ENCODE assay signal across 19 cellular contexts in genomic region chr18:54737986-54738385, GRCh38.
DNase-seq lines count a peak whose midpoint lies in the region; ATAC-seq and TF ChIP-seq lines count a peak whose summit lies in the region.
"Had no signal": no experiment of that assay in that cellular context is flagged by ENCODE, and none has a peak within 500 bp of the region (broad histone marks: within the 10 kb centered on the region; RNA-seq: fewer than 3 reads in every experiment).

No MANE protein-coding gene starts in this region.

- H3K36me3 ChIP-seq in Caco-2 (ENCODE audit: control insufficient read depth, insufficient read depth, low read length) = no peaks in the 10 kb centered on the region
- H3K36me3 ChIP-seq: ascending aorta, esophagus squamous epithelium had no signal

- no peaks in the 10 kb centered on the region for H3K4me1 ChIP-seq in Caco-2
- H3K4me1 ChIP-seq: ascending aorta, parathyroid adenoma had no signal

- H3K9me3 ChIP-seq in AG04450 (ENCODE audit: control insufficient read depth, insufficient read depth, low read length) (no peaks in the 10 kb centered on the region), Caco-2 (no peaks in the 10 kb centered on the region)
- H3K9me3 ChIP-seq: ascending aorta had no signal

- H3K27ac Mint-ChIP-seq in Caco-2 (ENCODE audit: unreplicated experiment) = no peak overlapping the region
- no peak overlapping the region for H3K27ac Mint-ChIP-seq in stimulated activated naive B cell treated with anti-CD40 and anti-IgM and Interleukin-4, amounts not matched to agents 10 μg/mL and 1 μg/mL and 100 μg/mL, for 72 hours
- H3K27ac Mint-ChIP-seq: activated CD4-positive, alpha-beta memory T cell treated with anti-CD3 and anti-CD28 coated beads for 36 hours; dendritic cell treated with granulocyte-macrophage colony-stimulating factor and Interleukin-4, amounts not matched to agents 40 ng/mL and 50 ng/mL, for 4 days; stimulated activated naive CD8-positive, alpha-beta T cell treated with anti-CD3 and anti-CD28 coated beads, Interleukin-15, Interleukin-2, amounts not matched to agents 100 ng/mL and 50 ng/mL, for 24 hours had no signal

- DNase-seq in AG04450 (ENCODE audit: low read depth, low spot score) (peak; percentile 10), HPDE6-E6E7 (ENCODE audit: extremely low spot score) (peak; percentile 60), amniotic epithelial cell (ENCODE audit: low read depth) (peak; percentile 59), fibroblast of the aortic adventitia (ENCODE audit: low read depth) (peak; percentile 54), Caco-2 (no peak)
- no peak for DNase-seq in activated effector memory CD4-positive, alpha-beta T cell treated with Interleukin-2 at 50 U/mL for 16 hours
- no peak for DNase-seq in stimulated activated naive B cell treated with anti-CD40 and anti-IgM and Interleukin-4, amounts not matched to agents 10 μg/mL and 1 μg/mL and 100 μg/mL, for 72 hours
- DNase-seq: activated CD4-positive, alpha-beta memory T cell treated with anti-CD3 and anti-CD28 coated beads for 36 hours; esophagus squamous epithelium; left ventricle myocardium superior; MM.1S; NCI-H2029; NCI-H524; stimulated activated CD4-positive, alpha-beta T cell treated with anti-CD3 and anti-CD28 coated beads, Interleukin-12 subunit alpha, Interleukin-12 subunit beta, amount 100 ng/mL, for 4 hours had no signal

- TF ChIP-seq CTCF in AG04450 (IDR thresholded peaks at IDR 0.05; ENCODE audit: low read depth, low read length) (no peak), fibroblast of the aortic adventitia (IDR thresholded peaks at IDR 0.05; ENCODE audit: insufficient read depth, low read length) (no peak), Caco-2 (IDR thresholded peaks at IDR 0.05; ENCODE audit: insufficient read depth in 1 of 2, low read depth in 1 of 2, low read length in 1 of 2, severe bottlenecking in 1 of 2, unreplicated experiment in 1 of 2) (no peak)

- CTCF ChIA-PET in AG04450 (lab: Charles Lee) (no interaction called here), Caco-2 (lab: Charles Lee) (no interaction called here)

- no peak for ATAC-seq in stimulated activated naive B cell treated with anti-CD40 and anti-IgM and Interleukin-4, amounts not matched to agents 10 μg/mL and 1 μg/mL and 100 μg/mL, for 72 hours (replicated peaks)
- ATAC-seq in GM18517 (IDR thresholded peaks at IDR 0.05; ENCODE audit: unreplicated experiment) = no peak
- ATAC-seq: left ventricle myocardium superior had no signal

- H3K4me1 Mint-ChIP-seq in Caco-2 (ENCODE audit: low read depth, unreplicated experiment) = no peaks in the 10 kb centered on the region
- H3K4me1 Mint-ChIP-seq in stimulated activated naive B cell treated with anti-CD40 and anti-IgM and Interleukin-4, amounts not matched to agents 10 μg/mL and 1 μg/mL and 100 μg/mL, for 72 hours = no peaks in the 10 kb centered on the region

- H3K4me3 ChIP-seq in AG04450 (ENCODE audit: low read depth, low read length) (no peak overlapping the region), fibroblast of the aortic adventitia (ENCODE audit: low read depth, low read length) (no peak overlapping the region), Caco-2 (ENCODE audit: low read depth, low read length) (no peak overlapping the region)
- H3K4me3 ChIP-seq: ascending aorta, esophagus squamous epithelium had no signal

- H3K9me3 Mint-ChIP-seq in Caco-2 (ENCODE audit: unreplicated experiment) = no peaks in the 10 kb centered on the region
- peaks cover 2 to 4% of the 10 kb centered on the region in 2 donors for H3K9me3 Mint-ChIP-seq in stimulated activated naive B cell treated with anti-CD40 and anti-IgM and Interleukin-4, amounts not matched to agents 10 μg/mL and 1 μg/mL and 100 μg/mL, for 72 hours
- H3K9me3 Mint-ChIP-seq: dendritic cell treated with granulocyte-macrophage colony-stimulating factor and Interleukin-4, amounts not matched to agents 40 ng/mL and 50 ng/mL, for 4 days; stimulated activated naive CD8-positive, alpha-beta T cell treated with anti-CD3 and anti-CD28 coated beads, Interleukin-15, Interleukin-2, amounts not matched to agents 100 ng/mL and 50 ng/mL, for 24 hours had no signal

- no peak overlapping the region for H3K4me3 Mint-ChIP-seq in Caco-2 (ENCODE audit: unreplicated experiment)
- H3K4me3 Mint-ChIP-seq in stimulated activated naive B cell treated with anti-CD40 and anti-IgM and Interleukin-4, amounts not matched to agents 10 μg/mL and 1 μg/mL and 100 μg/mL, for 72 hours = no peak overlapping the region
- H3K4me3 Mint-ChIP-seq: activated CD4-positive, alpha-beta memory T cell treated with anti-CD3 and anti-CD28 coated beads for 36 hours; dendritic cell treated with granulocyte-macrophage colony-stimulating factor and Interleukin-4, amounts not matched to agents 40 ng/mL and 50 ng/mL, for 4 days; stimulated activated naive CD8-positive, alpha-beta T cell treated with anti-CD3 and anti-CD28 coated beads, Interleukin-15, Interleukin-2, amounts not matched to agents 100 ng/mL and 50 ng/mL, for 24 hours had no signal

- no peaks in the 10 kb centered on the region for H3K36me3 Mint-ChIP-seq in Caco-2 (ENCODE audit: insufficient read depth, unreplicated experiment)
- no peaks in the 10 kb centered on the region for H3K36me3 Mint-ChIP-seq in stimulated activated naive B cell treated with anti-CD40 and anti-IgM and Interleukin-4, amounts not matched to agents 10 μg/mL and 1 μg/mL and 100 μg/mL, for 72 hours
- H3K36me3 Mint-ChIP-seq: activated CD4-positive, alpha-beta memory T cell treated with anti-CD3 and anti-CD28 coated beads for 36 hours had no signal

- POLR2A ChIA-PET in AG04450 (lab: Yijun Ruan, JAX) = no interaction called here
- POLR2A ChIA-PET in Caco-2 (lab: Charles Lee) = no interaction called here

- intact Hi-C loops in Caco-2 (cut with micrococcal nuclease; ENCODE audit: unreplicated experiment) = no loop called here

- no peaks in the 10 kb centered on the region for H3K27me3 Mint-ChIP-seq in Caco-2 (ENCODE audit: insufficient read depth, unreplicated experiment)
- H3K27me3 Mint-ChIP-seq in stimulated activated naive B cell treated with anti-CD40 and anti-IgM and Interleukin-4, amounts not matched to agents 10 μg/mL and 1 μg/mL and 100 μg/mL, for 72 hours = no peaks in the 10 kb centered on the region

- H3K27ac ChIP-seq in AG04450 (ENCODE audit: low read depth, low read length) = no peak overlapping the region
- H3K27ac ChIP-seq: ascending aorta, esophagus squamous epithelium, parathyroid adenoma had no signal

- no peaks in the 10 kb centered on the region for H3K27me3 ChIP-seq in AG04450 (ENCODE audit: control insufficient read depth, insufficient read depth, low read length)
- H3K27me3 ChIP-seq in Caco-2 (replicated peaks; ENCODE audit: control insufficient read depth, insufficient read depth, low read length) = no peaks in the 10 kb centered on the region
- H3K27me3 ChIP-seq: ascending aorta, esophagus squamous epithelium had no signal

- BruUV-seq in Caco-2 (replicated peaks; lab: Mats Ljungman, UMichigan) = no TSS peak

Comparison
In these comparisons a context has a peak if more than half of its experiments do, and no peak if none do; other contexts are left out.
1. DNase-seq: peak in AG04450 (single experiment), HPDE6-E6E7 (single experiment), amniotic epithelial cell (single experiment) and fibroblast of the aortic adventitia (single experiment); none in activated effector memory CD4-positive, alpha-beta T cell treated with Interleukin-2 at 50 U/mL for 16 hours (single experiment), Caco-2 (0 of 2) and stimulated activated naive B cell treated with anti-CD40 and anti-IgM and Interleukin-4, amounts not matched to agents 10 μg/mL and 1 μg/mL and 100 μg/mL, for 72 hours (single experiment).